29 cellular contexts compared by ENCODE assay signal in the genomic region with DNA sequence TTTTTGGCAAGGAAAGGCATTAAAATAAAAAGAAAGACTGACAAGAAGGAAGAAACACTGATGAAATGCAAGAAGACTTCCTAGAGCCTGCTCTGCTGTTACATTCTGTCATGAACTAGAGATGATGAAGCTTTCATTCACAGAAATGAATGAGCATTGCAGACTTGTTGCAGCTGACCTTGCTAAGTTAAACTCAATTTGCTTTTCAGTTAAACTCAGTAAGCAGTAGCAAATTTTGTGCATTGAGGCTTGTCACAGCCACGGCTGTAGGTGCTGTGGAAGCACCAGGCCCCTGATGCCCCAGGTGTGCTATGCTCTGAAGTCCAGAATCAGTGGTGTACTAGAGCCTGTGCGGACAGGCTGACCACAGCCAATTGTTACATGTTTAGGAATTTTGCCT.
"Had no signal": no experiment of that assay in that cellular context is flagged by ENCODE, and none has a peak within 500 bp of the region (broad histone marks: within the 10 kb centered on the region; RNA-seq: fewer than 3 reads in every experiment).

No MANE protein-coding gene starts in this region.

- H3K36me3 Mint-ChIP-seq: naive B cell, natural killer cell, neural progenitor cell had no signal

- H3K4me1 Mint-ChIP-seq: natural killer cell had no signal

- H3K36me3 ChIP-seq: left lung, lower lobe of right lung, neural progenitor cell, pancreas, prostate gland, stomach, thyroid gland, transverse colon, upper lobe of left lung, vagina had no signal

- FAIRE-seq: keratinocyte, pancreas had no signal

- H3K4me3 ChIP-seq: left lung, lower lobe of right lung, neural progenitor cell, pancreas, prostate gland, skin epidermis, stomach, testis, thyroid gland, transverse colon, upper lobe of left lung, vagina had no signal

- H3K27ac Mint-ChIP-seq: naive B cell; natural killer cell; nephron progenitor cell; neural progenitor cell; stimulated activated naive B cell treated with anti-CD40 and anti-IgM and Interleukin-4, amounts not matched to agents 10 μg/mL and 1 μg/mL and 100 μg/mL, for 72 hours had no signal

- DNase-seq: hippocampal formation; left colon; left lung; lower lobe of right lung; mammary epithelial cell; mesenchymal stem cell; naive B cell; natural killer cell; nephron progenitor cell; pancreas; posterior cingulate gyrus; retina; right cardiac atrium; stimulated activated CD4-positive, alpha-beta T cell treated with anti-CD3 and anti-CD28 coated beads, Interleukin-12 subunit alpha, Interleukin-12 subunit beta, amount 100 ng/mL, for 4 hours; stimulated activated CD4-positive, alpha-beta T cell treated with anti-CD3 and anti-CD28 coated beads, Interleukin-15, amount 100 ng/mL, for 24 hours; stimulated activated CD4-positive, alpha-beta T cell treated with anti-CD3 and anti-CD28 coated beads, Interleukin-2, amount 100 ng/mL, for 24 hours; stimulated activated CD4-positive, alpha-beta T cell treated with anti-CD3 and anti-CD28 coated beads, Interleukin-4, amount 100 ng/mL, for 1 hour; stimulated activated naive B cell treated with anti-CD40 and anti-IgM and Interleukin-4, amounts not matched to agents 10 μg/mL and 1 μg/mL and 100 μg/mL, for 72 hours; stimulated activated naive CD8-positive, alpha-beta T cell treated with anti-CD3 and anti-CD28 coated beads, Interleukin-15, Interleukin-2, amounts not matched to agents 100 U/mL and 50 U/mL, for 24 hours; stomach; testis; thyroid gland; transverse colon; upper lobe of left lung had no signal

- H3K9ac ChIP-seq: neural progenitor cell had no signal

- H3K9me3 ChIP-seq: left lung, lower lobe of right lung, pancreas, prostate gland, stomach, testis, thyroid gland, transverse colon, upper lobe of left lung, vagina had no signal

- H3K9me3 Mint-ChIP-seq: natural killer cell, nephron progenitor cell, neural progenitor cell had no signal

- H3K4me1 ChIP-seq: left lung, lower lobe of right lung, pancreas, stomach, testis, upper lobe of left lung, vagina had no signal

- H3K27ac ChIP-seq: left lung, lower lobe of right lung, neural progenitor cell, pancreas, stomach, testis, thyroid gland, transverse colon, upper lobe of left lung, vagina had no signal

- H3K4me3 Mint-ChIP-seq: naive B cell; natural killer cell; nephron progenitor cell; neural progenitor cell; stimulated activated naive B cell treated with anti-CD40 and anti-IgM and Interleukin-4, amounts not matched to agents 10 μg/mL and 1 μg/mL and 100 μg/mL, for 72 hours had no signal

- H3K27me3 ChIP-seq: left lung, neural progenitor cell, pancreas, stomach, testis, thyroid gland, transverse colon, upper lobe of left lung, vagina had no signal
